Comparison of ENCODE assay signal across 20 cellular contexts in genomic region chr4:29046166-29046565, GRCh38.
DNase-seq lines count a peak whose midpoint lies in the region; ATAC-seq and TF ChIP-seq lines count a peak whose summit lies in the region.
"Had no signal": no experiment of that assay in that cellular context is flagged by ENCODE, and none has a peak within 500 bp of the region (broad histone marks: within the 10 kb centered on the region; RNA-seq: fewer than 3 reads in every experiment).

No MANE protein-coding gene starts in this region.

- H3K9me3 ChIP-seq in AG04450 (ENCODE audit: control insufficient read depth, insufficient read depth, low read length) (peaks cover 9% of the 10 kb centered on the region), MG63 (no peaks in the 10 kb centered on the region), fibroblast of lung (ENCODE audit: control insufficient read depth, insufficient read depth, low read depth, low read length) (no peaks in the 10 kb centered on the region)
- H3K9me3 ChIP-seq: right atrium auricular region, SJCRH30, upper lobe of right lung had no signal

- H3K4me2 ChIP-seq in fibroblast of lung (ENCODE audit: extremely low read depth, insufficient read depth, low read length): no peak overlapping the region

- H4K20me1 ChIP-seq in fibroblast of lung (ENCODE audit: control insufficient read depth, extremely low read depth, insufficient read depth, low read length): no peaks in the 10 kb centered on the region

- H3K36me3 ChIP-seq in MG63 (no peaks in the 10 kb centered on the region), fibroblast of lung (ENCODE audit: control insufficient read depth, insufficient read depth, low read length) (no peaks in the 10 kb centered on the region)
- H3K36me3 ChIP-seq: right atrium auricular region, SJCRH30, upper lobe of right lung had no signal

- H3K4me3 ChIP-seq in AG04450 (ENCODE audit: low read depth, low read length): no peak overlapping the region
- H3K4me3 ChIP-seq in MG63: no peak overlapping the region
- H3K4me3 ChIP-seq in fibroblast of lung (replicated peaks in 1 of 4; ENCODE audit: control extremely low read depth in 1 of 4, insufficient read depth in 1 of 4, low read depth in 3 of 4, low read length in 4 of 4): no peak overlapping the region
- H3K4me3 ChIP-seq: right atrium auricular region, SJCRH30, upper lobe of right lung had no signal

- ATAC-seq in HG03378 (IDR thresholded peaks at IDR 0.05; ENCODE audit: unreplicated experiment) (no peak), HG03095 (IDR thresholded peaks at IDR 0.05; ENCODE audit: unreplicated experiment) (no peak)
- ATAC-seq: CD8-positive, alpha-beta T cell; stimulated activated naive B cell treated with anti-CD40 and anti-IgM and Interleukin-4, amounts not matched to agents 10 μg/mL and 1 μg/mL and 100 μg/mL, for 72 hours; upper lobe of right lung; WTC11 had no signal

- CTCF ChIA-PET in AG04450 (lab: Charles Lee): no interaction called here

- TF ChIP-seq CTCF in AG04450 (IDR thresholded peaks at IDR 0.05; ENCODE audit: low read depth, low read length): no peak
- no peak for TF ChIP-seq CTCF in fibroblast of lung (conservative IDR thresholded peaks at IDR 0.05 in 1 of 2, IDR thresholded peaks at IDR 0.05 in 1 of 2; ENCODE audit: low read depth in 1 of 2, low read length in 2 of 2)

- no peaks in the 10 kb centered on the region for H3K4me1 ChIP-seq in fibroblast of lung (ENCODE audit: control insufficient read depth, extremely low read depth, insufficient read depth, low read length)
- H3K4me1 ChIP-seq: right atrium auricular region, SJCRH30, upper lobe of right lung had no signal

- H3K79me2 ChIP-seq in fibroblast of lung (ENCODE audit: control insufficient read depth, insufficient read depth, low read length): no peaks in the 10 kb centered on the region

- H2AFZ ChIP-seq in fibroblast of lung (ENCODE audit: low read length): no peak overlapping the region

- no peak overlapping the region for H3K9ac ChIP-seq in fibroblast of lung (ENCODE audit: insufficient read depth, low read length)

- POLR2A ChIA-PET in AG04450 (lab: Yijun Ruan, JAX): no interaction called here

- no peak for DNase-seq in AG04450 (ENCODE audit: low read depth, low spot score)
- peak; percentile 58 for DNase-seq in MG63
- DNase-seq in fibroblast of lung (ENCODE audit: low read depth in 2 of 2): peak; percentile 47 to 70
- DNase-seq in middle frontal gyrus (ENCODE audit: extremely low spot score, low spot score): peak; percentile 14
- no peak for DNase-seq in stimulated activated CD4-positive, alpha-beta T cell treated with anti-CD3 and anti-CD28 coated beads, Interleukin-12 subunit alpha, Interleukin-12 subunit beta, amount 100 ng/mL, for 4 hours
- no peak for DNase-seq in SHP77 treated with DMSO at 0.1 percent for 48 hours (lab: John Stamatoyannopoulos, UW)
- DNase-seq: ACHN; activated CD8-positive, alpha-beta memory T cell treated with anti-CD3 and anti-CD28 coated beads for 24 hours; CD8-positive, alpha-beta T cell; DMS79 treated with DMSO at 0.1 percent for 48 hours; KG1; NCI-H1105; NCI-H748 treated with DMSO at 0.1 percent for 48 hours; SJCRH30; stimulated activated naive B cell treated with anti-CD40 and anti-IgM and Interleukin-4, amounts not matched to agents 10 μg/mL and 1 μg/mL and 100 μg/mL, for 72 hours; upper lobe of right lung had no signal

- H3K27me3 ChIP-seq in AG04450 (ENCODE audit: control insufficient read depth, insufficient read depth, low read length) (no peaks in the 10 kb centered on the region), MG63 (no peaks in the 10 kb centered on the region), fibroblast of lung (ENCODE audit: control insufficient read depth, insufficient read depth, low read length) (no peaks in the 10 kb centered on the region)
- H3K27me3 ChIP-seq: right atrium auricular region, SJCRH30, upper lobe of right lung had no signal

- H3K27ac ChIP-seq in AG04450 (ENCODE audit: low read depth, low read length) (peak overlapping the region; percentile 93), fibroblast of lung (ENCODE audit: insufficient read depth, low read length) (peak overlapping the region; percentile 61)
- H3K27ac ChIP-seq: right atrium auricular region, SJCRH30, upper lobe of right lung had no signal

Comparison
In these comparisons a context has a peak if more than half of its experiments do, and no peak if none do; other contexts are left out.
1. DNase-seq: peak in MG63 (single experiment), fibroblast of lung (2 of 2) and middle frontal gyrus (single experiment); none in AG04450 (single experiment), stimulated activated CD4-positive, alpha-beta T cell treated with anti-CD3 and anti-CD28 coated beads, Interleukin-12 subunit alpha, Interleukin-12 subunit beta, amount 100 ng/mL, for 4 hours (single experiment) and SHP77 treated with DMSO at 0.1 percent for 48 hours (single experiment).